In the genomic region with DNA sequence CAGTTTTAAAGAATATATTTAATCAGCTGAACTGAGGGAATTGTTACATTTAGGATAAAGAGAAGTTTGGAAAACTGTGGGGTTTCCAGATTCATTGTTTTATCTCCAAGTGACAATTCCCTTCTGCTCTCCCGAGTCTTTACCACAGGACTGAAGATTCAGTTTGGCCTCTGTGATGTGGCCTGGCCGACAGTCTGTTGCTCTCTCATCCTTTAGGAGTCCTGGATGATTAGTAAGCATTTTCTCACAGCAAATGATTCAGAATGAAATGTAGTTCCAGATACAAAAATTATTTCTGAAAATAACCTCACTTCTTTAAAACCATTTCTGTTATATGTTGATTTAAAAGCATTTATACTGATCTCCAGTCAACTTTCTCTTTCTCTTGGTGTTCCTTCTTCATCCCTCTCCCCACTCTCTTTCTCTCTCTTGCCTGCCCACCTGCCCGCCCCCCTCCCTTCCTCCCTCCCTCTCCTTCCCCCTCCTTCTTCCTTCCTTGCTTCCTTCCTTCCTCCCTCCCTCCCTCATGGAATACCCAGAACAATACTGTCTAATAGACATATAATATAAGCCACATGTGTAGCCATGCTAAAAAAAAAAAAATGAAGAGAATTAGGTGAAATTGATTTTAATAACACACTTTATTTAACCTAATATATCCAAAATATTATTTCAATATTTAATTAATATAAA, we compare ENCODE assay signal across 17 cellular contexts.
DNase-seq lines count a peak whose midpoint lies in the region; ATAC-seq and TF ChIP-seq lines count a peak whose summit lies in the region.
"Had no signal": no experiment of that assay in that cellular context is flagged by ENCODE, and none has a peak within 500 bp of the region (broad histone marks: within the 10 kb centered on the region; RNA-seq: fewer than 3 reads in every experiment).

No MANE protein-coding gene starts in this region.

- H3K27ac Mint-ChIP-seq in activated naive CD4-positive, alpha-beta T cell treated with anti-CD3 and anti-CD28 coated beads, Interleukin-2, amount 10 ng/mL, durations not matched to agents 7 days and 5 days, result no peak overlapping the region
- no peak overlapping the region for H3K27ac Mint-ChIP-seq in CD8-positive, alpha-beta T cell
- H3K27ac Mint-ChIP-seq: activated CD4-positive, alpha-beta T cell treated with anti-CD3 and anti-CD28 coated beads, Interleukin-2, amount 10 ng/mL, durations not matched to agents 24 days and 14 days had no signal

- no peak for ATAC-seq in CD8-positive, alpha-beta T cell

- no peaks in the 10 kb centered on the region for H3K9me3 ChIP-seq in CD8-positive, alpha-beta T cell (ENCODE audit: low read length)
- H3K9me3 ChIP-seq: colonic mucosa, prostate gland had no signal

- H3K36me3 ChIP-seq in CD8-positive, alpha-beta T cell (ENCODE audit: insufficient read depth, low read length), result no peaks in the 10 kb centered on the region
- H3K36me3 ChIP-seq: colonic mucosa, prostate gland had no signal

- no peak overlapping the region for H3K27ac ChIP-seq in CD8-positive, alpha-beta T cell (ENCODE audit: low read depth, low read length)
- H3K27ac ChIP-seq: BLaER1, colonic mucosa had no signal

- H3K4me1 ChIP-seq in CD8-positive, alpha-beta T cell (ENCODE audit: insufficient read depth, low read length), result peaks cover 3% of the 10 kb centered on the region
- H3K4me1 ChIP-seq: colonic mucosa, prostate gland had no signal

- H3K36me3 Mint-ChIP-seq in activated naive CD4-positive, alpha-beta T cell treated with anti-CD3 and anti-CD28 coated beads, Interleukin-2, amount 10 ng/mL, durations not matched to agents 7 days and 5 days, result no peaks in the 10 kb centered on the region
- H3K36me3 Mint-ChIP-seq in CD8-positive, alpha-beta T cell, result no peaks in the 10 kb centered on the region

- peaks cover 3% of the 10 kb centered on the region for H3K9me3 Mint-ChIP-seq in activated naive CD4-positive, alpha-beta T cell treated with anti-CD3 and anti-CD28 coated beads, Interleukin-2, amount 10 ng/mL, durations not matched to agents 7 days and 5 days
- H3K9me3 Mint-ChIP-seq in CD8-positive, alpha-beta T cell, result peaks cover 5% of the 10 kb centered on the region

- no peak for TF ChIP-seq CTCF in AG09309 (IDR thresholded peaks at IDR 0.05; ENCODE audit: control insufficient read depth, insufficient read depth, low read depth, low read length, missing control alignments)
- TF ChIP-seq CTCF in choroid plexus epithelial cell (conservative IDR thresholded peaks at IDR 0.05; ENCODE audit: low read depth, low read length), result no peak
- TF ChIP-seq CTCF in CD8-positive, alpha-beta T cell (IDR thresholded peaks at IDR 0.05), result no peak

- no peak overlapping the region for H3K4me3 Mint-ChIP-seq in activated naive CD4-positive, alpha-beta T cell treated with anti-CD3 and anti-CD28 coated beads, Interleukin-2, amount 10 ng/mL, durations not matched to agents 7 days and 5 days
- no peak overlapping the region for H3K4me3 Mint-ChIP-seq in CD8-positive, alpha-beta T cell
- H3K4me3 Mint-ChIP-seq: activated CD4-positive, alpha-beta T cell treated with anti-CD3 and anti-CD28 coated beads, Interleukin-2, amount 10 ng/mL, durations not matched to agents 24 days and 14 days had no signal

- H3K27me3 ChIP-seq in CD8-positive, alpha-beta T cell (ENCODE audit: insufficient read depth, low read length), result no peaks in the 10 kb centered on the region
- H3K27me3 ChIP-seq: BLaER1, colonic mucosa had no signal

- intact Hi-C loops in CD8-positive, alpha-beta T cell (cut with DNase I, micrococcal nuclease), result no loop called here

- peaks cover 6% of the 10 kb centered on the region for H3K4me1 Mint-ChIP-seq in activated naive CD4-positive, alpha-beta T cell treated with anti-CD3 and anti-CD28 coated beads, Interleukin-2, amount 10 ng/mL, durations not matched to agents 7 days and 5 days
- peaks cover 12% of the 10 kb centered on the region for H3K4me1 Mint-ChIP-seq in CD8-positive, alpha-beta T cell (ENCODE audit: low read depth)

- DNase-seq in AG09309 (ENCODE audit: low read depth), result peak; percentile 32
- peak; percentile 67 for DNase-seq in M059J (ENCODE audit: low read depth)
- DNase-seq in choroid plexus epithelial cell (ENCODE audit: low read depth), result peak; percentile 48
- DNase-seq in myocyte (ENCODE audit: low read depth), result peak; percentile 52
- DNase-seq in 8988T, result no peak
- DNase-seq in activated naive CD4-positive, alpha-beta T cell treated with anti-CD3 and anti-CD28 coated beads, Interleukin-2, amount 10 ng/mL, durations not matched to agents 7 days and 5 days, result no peak
- DNase-seq in HK-2 (ENCODE audit: unreplicated experiment), result no peak
- no peak for DNase-seq in CD8-positive, alpha-beta T cell
- DNase-seq: activated CD4-positive, alpha-beta T cell treated with anti-CD3 and anti-CD28 coated beads, Interleukin-2, amount 10 ng/mL, durations not matched to agents 24 days and 14 days; activated T-cell treated with anti-CD3 and anti-CD28 coated beads, Interleukin-2, amount 50 U/mL, for 1 hour; colonic mucosa; DMS53; hypothalamus; NCI-H2029; NCI-H510A treated with DMSO at 0.1 percent for 48 hours had no signal

- POLR2A ChIA-PET in CD8-positive, alpha-beta T cell (lab: Charles Lee), result no interaction called here

- H3K27me3 Mint-ChIP-seq in activated naive CD4-positive, alpha-beta T cell treated with anti-CD3 and anti-CD28 coated beads, Interleukin-2, amount 10 ng/mL, durations not matched to agents 7 days and 5 days, result no peaks in the 10 kb centered on the region
- peaks cover 2% of the 10 kb centered on the region for H3K27me3 Mint-ChIP-seq in CD8-positive, alpha-beta T cell (ENCODE audit: low read depth)

- H3K4me3 ChIP-seq in AG09309 (ENCODE audit: control insufficient read depth, low read depth, low read length), result no peak overlapping the region
- no peak overlapping the region for H3K4me3 ChIP-seq in choroid plexus epithelial cell (ENCODE audit: low read depth, low read length)
- H3K4me3 ChIP-seq in CD8-positive, alpha-beta T cell (ENCODE audit: low read depth, low read length), result no peak overlapping the region
- H3K4me3 ChIP-seq: BLaER1, colonic mucosa, prostate gland had no signal

- CTCF ChIA-PET in activated naive CD4-positive, alpha-beta T cell treated with anti-CD3 and anti-CD28 coated beads, Interleukin-2, amount 10 ng/mL, durations not matched to agents 7 days and 5 days (lab: Charles Lee), result interaction anchor here (0.6 kb wide), 1 partner anchor 438 kb away, joined by 5 read pairs; no protein-coding TSS in a partner anchor
- CTCF ChIA-PET in CD8-positive, alpha-beta T cell (lab: Charles Lee), result interaction anchor here (0.6 kb wide), 1 partner anchor 453 kb away, joined by 4 read pairs; no protein-coding TSS in a partner anchor

Comparison
In these comparisons a context has a peak if more than half of its experiments do, and no peak if none do; other contexts are left out.
1. DNase-seq: peak in AG09309 (single experiment), M059J (single experiment), choroid plexus epithelial cell (single experiment) and myocyte (single experiment); none in 8988T (single experiment), activated naive CD4-positive, alpha-beta T cell treated with anti-CD3 and anti-CD28 coated beads, Interleukin-2, amount 10 ng/mL, durations not matched to agents 7 days and 5 days (single experiment), HK-2 (single experiment) and CD8-positive, alpha-beta T cell (0 of 7).